ENCODE assay signal across 1 cellular context in the genomic region with DNA sequence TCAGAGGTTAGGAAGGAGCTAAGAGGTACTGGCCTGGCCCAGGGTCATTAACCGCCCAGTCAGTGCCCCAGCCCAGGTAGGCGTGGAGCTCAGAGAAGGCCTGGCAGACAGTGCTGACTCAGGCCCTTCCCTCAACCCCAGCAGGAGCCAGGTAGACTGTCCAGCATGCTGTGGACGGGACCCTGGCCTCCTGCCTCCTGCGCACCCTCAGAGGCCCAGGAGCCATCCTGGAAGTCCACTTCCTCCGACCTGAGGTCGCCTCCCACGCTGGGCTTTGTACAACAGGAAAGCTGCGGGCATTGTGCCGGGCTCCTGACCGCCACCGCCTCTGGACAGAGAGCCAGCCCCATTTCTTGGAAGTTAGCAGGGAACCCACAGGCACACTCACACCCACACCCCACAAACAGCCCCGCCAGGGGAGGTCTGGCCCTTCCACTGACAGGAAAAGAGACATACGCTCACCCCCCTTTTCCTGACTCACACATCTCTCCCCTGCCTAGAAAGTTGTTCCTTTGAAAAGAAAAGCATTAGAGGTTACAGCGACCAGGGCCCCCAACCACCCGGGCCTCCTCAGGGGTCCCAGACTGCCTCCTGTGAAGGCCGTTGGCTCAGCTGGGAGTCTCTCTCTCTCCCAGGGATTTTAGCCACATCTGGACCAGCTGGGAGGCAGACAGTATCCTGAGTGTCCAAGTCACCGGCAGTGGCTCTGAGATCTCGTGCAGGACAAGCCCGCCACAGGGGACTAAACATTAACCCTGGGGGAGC.
TF ChIP-seq lines count a peak whose summit lies in the region.

No MANE protein-coding gene starts in this region.

TF ChIP-seq in H1, 55 proteins besides CTCF, POLR2A, EP300 and RAD21:
- TF ChIP-seq JUND (IDR thresholded peaks at IDR 0.05; ENCODE audit: low read length), result no peak
- no peak for TF ChIP-seq BRCA1 (IDR thresholded peaks at IDR 0.05; ENCODE audit: low read depth, low read length)
TF ChIP-seq in H1: peak in this region for 0.
